28 cellular contexts compared by ENCODE assay signal in genomic region chr17:17539591-17539990, GRCh38. TPM values are rescaled to one million over a fixed set of nuclear protein-coding genes. Genes with fewer than 3 reads are reported as not detected.
DNase-seq lines count a peak whose midpoint lies in the region; ATAC-seq and TF ChIP-seq lines count a peak whose summit lies in the region.
"Had no signal": no experiment of that assay in that cellular context is flagged by ENCODE, and none has a peak within 500 bp of the region (broad histone marks: within the 10 kb centered on the region; RNA-seq: fewer than 3 reads in every experiment).

No MANE protein-coding gene starts in this region.

- no peak for TF ChIP-seq CTCF in Caco-2 (IDR thresholded peaks at IDR 0.05; ENCODE audit: insufficient read depth in 1 of 2, low read depth in 1 of 2, low read length in 1 of 2, severe bottlenecking in 1 of 2, unreplicated experiment in 1 of 2)
- TF ChIP-seq CTCF in VCaP (conservative IDR thresholded peaks at IDR 0.05) = no peak
- no peak for TF ChIP-seq CTCF in right lobe of liver (IDR thresholded peaks at IDR 0.05)
- TF ChIP-seq CTCF in stomach (IDR thresholded peaks at IDR 0.05) = no peak

- TF ChIP-seq POLR2A in right lobe of liver (IDR thresholded peaks at IDR 0.05) = no peak
- TF ChIP-seq POLR2A in stomach (IDR thresholded peaks at IDR 0.05) = no peak

- H3K36me3 Mint-ChIP-seq in Caco-2 (ENCODE audit: insufficient read depth, unreplicated experiment) = peaks cover 4% of the 10 kb centered on the region
- no peaks in the 10 kb centered on the region for H3K36me3 Mint-ChIP-seq in activated T-cell treated with anti-CD3 and anti-CD28 coated beads, Interleukin-2, amount 50 U/mL, for 4 hours (ENCODE audit: insufficient read depth)
- H3K36me3 Mint-ChIP-seq: CD8-positive, alpha-beta T cell had no signal

- H3K27me3 ChIP-seq in Caco-2 (replicated peaks; ENCODE audit: control insufficient read depth, insufficient read depth, low read length) (no peaks in the 10 kb centered on the region), right lobe of liver (no peaks in the 10 kb centered on the region), stomach (no peaks in the 10 kb centered on the region)
- H3K27me3 ChIP-seq: breast epithelium, gastroesophageal sphincter, Peyer's patch, SJCRH30 had no signal

- no peaks in the 10 kb centered on the region for H3K27me3 Mint-ChIP-seq in Caco-2 (ENCODE audit: insufficient read depth, unreplicated experiment)
- no peaks in the 10 kb centered on the region for H3K27me3 Mint-ChIP-seq in activated T-cell treated with anti-CD3 and anti-CD28 coated beads, Interleukin-2, amount 50 U/mL, for 4 hours (ENCODE audit: low read depth)

- POLR2A ChIA-PET in Caco-2 (lab: Charles Lee) = interaction anchor here (1.9 kb wide), 1 partner anchor 43 kb away, joined by 38 read pairs; the partner anchor contains the start of gene RASD1

- H3K4me1 Mint-ChIP-seq in Caco-2 (ENCODE audit: low read depth, unreplicated experiment) = peaks cover 19% of the 10 kb centered on the region
- no peaks in the 10 kb centered on the region for H3K4me1 Mint-ChIP-seq in activated T-cell treated with anti-CD3 and anti-CD28 coated beads, Interleukin-2, amount 50 U/mL, for 4 hours (ENCODE audit: low read depth)

- 80% methylated on average over 3 of the region's 10 CpGs for WGBS in right lobe of liver (ENCODE audit: insufficient coverage, low coverage, low lambda C conversion rate, missing lambda C conversion rate)
- 35 to 70% (median 53%) methylated on average over 7 to 10 of the region's 10 CpGs for WGBS in stomach, 5 donors

- intact Hi-C loops in Caco-2 (cut with micrococcal nuclease; ENCODE audit: unreplicated experiment) (no loop called here), right lobe of liver (cut with DNase I) (no loop called here), stomach (cut with DNase I; ENCODE audit: low total_unique reads) (no loop called here)

- H3K9me3 Mint-ChIP-seq in Caco-2 (ENCODE audit: unreplicated experiment) = no peaks in the 10 kb centered on the region
- no peaks in the 10 kb centered on the region for H3K9me3 Mint-ChIP-seq in activated T-cell treated with anti-CD3 and anti-CD28 coated beads, Interleukin-2, amount 50 U/mL, for 4 hours
- H3K9me3 Mint-ChIP-seq: CD8-positive, alpha-beta T cell; HFFc6 had no signal

- H3K9me3 ChIP-seq in Caco-2 (no peaks in the 10 kb centered on the region), right lobe of liver (no peaks in the 10 kb centered on the region), stomach (no peaks in the 10 kb centered on the region)
- H3K9me3 ChIP-seq: breast epithelium, gastroesophageal sphincter, Peyer's patch, SJCRH30 had no signal

- DNase-seq in Caco-2 (no peak), right lobe of liver (peak in 1 of 3 donors; percentile 47), stomach (no peak), GF-D8 (lab: John Stamatoyannopoulos, UW) (no peak)
- DNase-seq in activated T-cell treated with anti-CD3 and anti-CD28 coated beads, Interleukin-2, amount 50 U/mL, for 4 hours = no peak
- DNase-seq: activated CD4-positive, alpha-beta T cell treated with anti-CD3 and anti-CD28 coated beads for 4 hours; activated naive CD4-positive, alpha-beta T cell treated with Interleukin-2 at 50 U/mL for 16 hours; activated T-cell treated with anti-CD3 and anti-CD28 coated beads, Interleukin-2, amount 50 U/mL, for 48 hours; amniotic stem cell; CD8-positive, alpha-beta T cell; cortex of kidney; GDM1; HFFc6; KG1; NCI-H1436 treated with DMSO at 0.1 percent for 48 hours; NK-92 treated with Interleukin-12 subunit alpha and Interleukin-12 subunit beta, amount 100 ng/mL, for 24 hours; occipital lobe; Peyer's patch; stimulated activated CD4-positive, alpha-beta T cell treated with anti-CD3 and anti-CD28 coated beads, Interleukin-12 subunit alpha, Interleukin-12 subunit beta, amount 100 ng/mL, for 4 hours; stimulated activated CD4-positive, alpha-beta T cell treated with anti-CD3 and anti-CD28 coated beads, Interleukin-4, amount 100 ng/mL, for 24 hours; stimulated activated naive CD4-positive, alpha-beta T cell; T-helper 1 cell had no signal

- TF ChIP-seq EP300 in stomach (IDR thresholded peaks at IDR 0.05) = no peak

- H3K36me3 ChIP-seq in Caco-2 (ENCODE audit: control insufficient read depth, insufficient read depth, low read length) (no peaks in the 10 kb centered on the region), right lobe of liver (no peaks in the 10 kb centered on the region), stomach (no peaks in the 10 kb centered on the region)
- H3K36me3 ChIP-seq: breast epithelium, gastroesophageal sphincter, Peyer's patch, SJCRH30 had no signal

- peak overlapping the region; percentile 90 for H3K27ac Mint-ChIP-seq in Caco-2 (ENCODE audit: unreplicated experiment)
- H3K27ac Mint-ChIP-seq: CD8-positive, alpha-beta T cell; HFFc6 had no signal

- peaks cover 42% of the 10 kb centered on the region for H3K4me1 ChIP-seq in Caco-2
- H3K4me1 ChIP-seq in right lobe of liver = peaks cover 0 to 62% (median 28%) of the 10 kb centered on the region in 4 donors
- H3K4me1 ChIP-seq in stomach = peaks cover 38 to 64% (median 54%) of the 10 kb centered on the region in 4 donors
- H3K4me1 ChIP-seq: breast epithelium, gastroesophageal sphincter had no signal

- BruUV-seq in Caco-2 (replicated peaks; lab: Mats Ljungman, UMichigan) = no TSS peak

- H3K4me3 ChIP-seq in Caco-2 (ENCODE audit: low read depth, low read length) (no peak overlapping the region), right lobe of liver (no peak overlapping the region), stomach (no peak overlapping the region)
- H3K4me3 ChIP-seq: breast epithelium, gastroesophageal sphincter, Peyer's patch, SJCRH30 had no signal

- H3K27ac ChIP-seq in VCaP (peak overlapping the region; percentile 97), right lobe of liver (peak overlapping the region; percentile 40 to 94 (median 84)), stomach (peak overlapping the region; percentile 63 to 87 (median 78))
- H3K27ac ChIP-seq: breast epithelium, gastroesophageal sphincter, SJCRH30 had no signal

- CTCF ChIA-PET in Caco-2 (lab: Charles Lee) = interaction anchor here (0.7 to 2.0 kb wide), 3 partner anchors 18 to 168 kb away, joined by 4 to 33 read pairs (median 4); partner anchors contain the start of gene RASD1

- ATAC-seq in right lobe of liver (peak; percentile 2 to 29 (median 14)), GM19463 (IDR thresholded peaks at IDR 0.05; ENCODE audit: unreplicated experiment) (no peak)
- ATAC-seq in activated T-cell treated with anti-CD3 and anti-CD28 coated beads, Interleukin-2, amount 50 U/mL, for 4 hours = no peak
- ATAC-seq: CD8-positive, alpha-beta T cell; gastroesophageal sphincter had no signal

- no peak overlapping the region for H3K4me3 Mint-ChIP-seq in Caco-2 (ENCODE audit: unreplicated experiment)
- H3K4me3 Mint-ChIP-seq in activated T-cell treated with anti-CD3 and anti-CD28 coated beads, Interleukin-2, amount 50 U/mL, for 4 hours = no peak overlapping the region
- H3K4me3 Mint-ChIP-seq: CD8-positive, alpha-beta T cell; HFFc6 had no signal

RNA-seq across cellular contexts. Expression of gene RASD1, which starts 43.4 kb away (rescaled TPM):
- total RNA-seq in Caco-2 (2022) (11.0 and 14.8 TPM in 2 replicates), right lobe of liver (100 to 1,000 TPM in 3 of 6 experiments, 10 to 100 TPM in 2, 1 to 10 TPM in 1; 1.0 to 230 (median 101) TPM), stomach (10 to 100 TPM in 4 of 5 donors, 1 to 10 TPM in 1; 3.7 to 72.9 (median 25.0) TPM)
- polyA plus RNA-seq in stomach = 10 to 100 TPM in 2 of 3 donors, 1 to 10 TPM in 1; 9.5 to 15.0 (median 10.7) TPM
- total RNA-seq in activated T-cell treated with anti-CD3 and anti-CD28 coated beads, Interleukin-2, amount 50 U/mL, for 4 hours = 1 to 10 TPM in 2 of 3 donors, under 1 TPM in 1; 0.87 to 1.3 (median 1.1) TPM
- total RNA-seq: HT1080, SJCRH30 had no signal

RNA-seq across cellular contexts. Expression of gene PEMT, which starts 51.9 kb away (rescaled TPM):
- total RNA-seq in Caco-2 (2022) (29.5 and 32.1 TPM in 2 replicates), right lobe of liver (100 to 1,000 TPM in 5 of 6 experiments, 10 to 100 TPM in 1; 92.4 to 184 (median 170) TPM), stomach (10 to 100 TPM in 4 of 5 donors, 1 to 10 TPM in 1; 7.0 to 44.6 (median 30.3) TPM)
- 10 to 100 TPM; 13.3 to 38.1 (median 23.7) TPM for polyA plus RNA-seq in stomach
- 10 to 100 TPM; 52.5 to 53.8 (median 53.0) TPM for total RNA-seq in activated T-cell treated with anti-CD3 and anti-CD28 coated beads, Interleukin-2, amount 50 U/mL, for 4 hours

Comparison
In these comparisons a context has a peak if more than half of its experiments do, and no peak if none do; other contexts are left out.
1. ATAC-seq: peak in right lobe of liver (4 of 4); none in activated T-cell treated with anti-CD3 and anti-CD28 coated beads, Interleukin-2, amount 50 U/mL, for 4 hours (0 of 2) and GM19463 (single experiment).
2. Peak in every context shown above with its lines, with median percentiles within 50 percentile points of each other: H3K27ac ChIP-seq.